In genomic region chr16:81517630-81518438, GRCh38 we compare ENCODE assay signal across 1 cellular context.
TF ChIP-seq lines count a peak whose summit lies in the region.

No MANE protein-coding gene starts in this region.

TF ChIP-seq in IMR-90, 13 proteins besides CTCF, POLR2A, EP300 and RAD21 (continued from another document):
- TF ChIP-seq ELK1 (IDR thresholded peaks at IDR 0.05; ENCODE audit: borderline replicate concordance, low read depth, low read length) (no peak), MXI1 (IDR thresholded peaks at IDR 0.05; ENCODE audit: borderline replicate concordance, low read depth, low read length) (no peak), MAFK (IDR thresholded peaks at IDR 0.05; ENCODE audit: low read depth, low read length) (no peak), CHD1 (IDR thresholded peaks at IDR 0.05; ENCODE audit: low read depth, low read length) (no peak), USF2 (IDR thresholded peaks at IDR 0.05; ENCODE audit: low read depth, low read length) (no peak), NFE2L2 (IDR thresholded peaks at IDR 0.05; ENCODE audit: low read depth, low read length) (no peak), CEBPB (IDR thresholded peaks at IDR 0.05; ENCODE audit: low read depth, low read length) (no peak), SMC3 (IDR thresholded peaks at IDR 0.05; ENCODE audit: low read depth, low read length) (no peak), RCOR1 (IDR thresholded peaks at IDR 0.05; ENCODE audit: insufficient replicate concordance, low read length) (no peak), RFX5 (IDR thresholded peaks at IDR 0.05; ENCODE audit: low read depth, low read length) (no peak)
